Comparison of ENCODE assay signal across 8 cellular contexts in the genomic region with DNA sequence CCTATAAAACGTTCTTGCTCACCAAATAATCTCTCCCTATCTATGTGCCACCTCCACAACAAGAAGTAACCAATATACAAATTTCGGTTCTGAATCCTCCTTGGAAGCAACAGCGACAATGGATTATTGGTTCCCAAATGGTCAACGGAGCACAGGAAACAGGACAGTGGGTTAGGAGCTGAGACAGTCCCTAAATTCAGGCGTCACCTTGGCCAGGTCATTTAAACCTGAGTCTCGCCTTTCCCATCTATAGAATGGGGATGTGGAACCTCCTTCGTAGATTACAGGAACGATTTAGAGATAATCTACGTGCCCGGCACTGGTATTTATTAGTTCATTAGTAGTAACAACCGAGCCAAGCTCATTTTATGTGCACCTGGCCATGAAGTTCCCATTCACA. TPM values are rescaled to one million over a fixed set of nuclear protein-coding genes. Genes with fewer than 3 reads are reported as not detected.
DNase-seq lines count a peak whose midpoint lies in the region; ATAC-seq and TF ChIP-seq lines count a peak whose summit lies in the region.

No MANE protein-coding gene starts in this region.

- H3K27ac Mint-ChIP-seq in CD4-positive, CD25-positive, alpha-beta regulatory T cell = peak overlapping the region in 2 of 3 donors; percentile 38 to 62
- peak overlapping the region in 2 of 3 experiments; percentile 44 to 55 for H3K27ac Mint-ChIP-seq in nephron

- H3K36me3 Mint-ChIP-seq in CD4-positive, CD25-positive, alpha-beta regulatory T cell = peaks cover 5% of the 10 kb centered on the region
- no peaks in the 10 kb centered on the region for H3K36me3 Mint-ChIP-seq in nephron (ENCODE audit: low read depth)

- no peak overlapping the region for H3K9ac ChIP-seq in duodenal mucosa (ENCODE audit: low read depth in 1 of 2, low read length in 2 of 2)

- H3K4me1 ChIP-seq in CD4-positive, CD25-positive, alpha-beta regulatory T cell (ENCODE audit: control insufficient read depth, insufficient read depth, low read length, poor library complexity, severe bottlenecking) = peaks cover 16% of the 10 kb centered on the region
- peaks cover 17 to 34% of the 10 kb centered on the region in 2 donors for H3K4me1 ChIP-seq in duodenal mucosa (ENCODE audit: control insufficient read depth in 1 of 2, insufficient read depth in 2 of 2, low read length in 2 of 2)

- no peak for TF ChIP-seq CTCF in nephron (IDR thresholded peaks at IDR 0.05; ENCODE audit: unreplicated experiment in 3 of 3)

- peaks cover 3% of the 10 kb centered on the region for H3K27me3 Mint-ChIP-seq in CD4-positive, CD25-positive, alpha-beta regulatory T cell
- H3K27me3 Mint-ChIP-seq in nephron (ENCODE audit: low read depth) = peaks cover 19% of the 10 kb centered on the region

- peaks cover 5 to 24% (median 12%) of the 10 kb centered on the region in 4 donors for H3K4me1 Mint-ChIP-seq in CD4-positive, CD25-positive, alpha-beta regulatory T cell
- peaks cover 27% of the 10 kb centered on the region for H3K4me1 Mint-ChIP-seq in nephron

- no peaks in the 10 kb centered on the region for H3K9me3 ChIP-seq in CD4-positive, CD25-positive, alpha-beta regulatory T cell (ENCODE audit: control insufficient read depth in 2 of 2, low read length in 2 of 2)
- H3K9me3 ChIP-seq in MG63 = no peaks in the 10 kb centered on the region
- H3K9me3 ChIP-seq in duodenal mucosa (ENCODE audit: control insufficient read depth in 1 of 2, low read length in 2 of 2) = no peaks in the 10 kb centered on the region

- H3K4me3 ChIP-seq in CD4-positive, CD25-positive, alpha-beta regulatory T cell (ENCODE audit: low read depth, low read length) = peak overlapping the region; percentile 20
- H3K4me3 ChIP-seq in MG63 (peak overlapping the region; percentile 93), duodenal mucosa (ENCODE audit: low read depth in 1 of 2, low read length in 2 of 2) (peak overlapping the region; percentile 75 to 76)

- peaks cover 2% of the 10 kb centered on the region for H3K27me3 ChIP-seq in CD4-positive, CD25-positive, alpha-beta regulatory T cell (ENCODE audit: control insufficient read depth, insufficient read depth, low read length)
- H3K27me3 ChIP-seq in MG63 (no peaks in the 10 kb centered on the region), duodenal mucosa (ENCODE audit: control insufficient read depth in 1 of 2, insufficient read depth in 2 of 2, low read length in 2 of 2) (no peaks in the 10 kb centered on the region)

- H3K27ac ChIP-seq in CD4-positive, CD25-positive, alpha-beta regulatory T cell (ENCODE audit: insufficient read depth, low read length, poor library complexity, severe bottlenecking) = no peak overlapping the region
- H3K27ac ChIP-seq in duodenal mucosa (ENCODE audit: low read depth, low read length) = no peak overlapping the region

- H3K36me3 ChIP-seq in CD4-positive, CD25-positive, alpha-beta regulatory T cell (ENCODE audit: control insufficient read depth, insufficient read depth, low read length) = no peaks in the 10 kb centered on the region
- peaks cover 12% of the 10 kb centered on the region; the same call in 1 of the 2 replicates for H3K36me3 ChIP-seq in MG63
- H3K36me3 ChIP-seq in duodenal mucosa (ENCODE audit: control insufficient read depth in 1 of 2, insufficient read depth in 2 of 2, low read length in 2 of 2) = no peaks in the 10 kb centered on the region

- no peaks in the 10 kb centered on the region for H3K9me3 Mint-ChIP-seq in CD4-positive, CD25-positive, alpha-beta regulatory T cell
- no peaks in the 10 kb centered on the region for H3K9me3 Mint-ChIP-seq in nephron

- no peak for DNase-seq in CD4-positive, CD25-positive, alpha-beta regulatory T cell
- no peak for DNase-seq in MG63
- DNase-seq in retina = no peak
- no peak for DNase-seq in NCI-H524 (lab: John Stamatoyannopoulos, UW)

- H3K4me3 Mint-ChIP-seq in CD4-positive, CD25-positive, alpha-beta regulatory T cell = peak overlapping the region; percentile 82 to 92 (median 90)
- H3K4me3 Mint-ChIP-seq in nephron = peak overlapping the region; percentile 89 to 97 (median 89)

- ATAC-seq in CD4-positive, CD25-positive, alpha-beta regulatory T cell (ENCODE audit: low read depth in 2 of 2) = no peak
- ATAC-seq in HG03135 (IDR thresholded peaks at IDR 0.05; ENCODE audit: unreplicated experiment) (no peak), GM21515 (IDR thresholded peaks at IDR 0.05; ENCODE audit: unreplicated experiment) (no peak)

RNA-seq across cellular contexts. Expression of a gene that starts 1.1 kb away (rescaled TPM):
- total RNA-seq in CD4-positive, CD25-positive, alpha-beta regulatory T cell = 4.7 TPM
- polyA plus RNA-seq in CD4-positive, CD25-positive, alpha-beta regulatory T cell = 1 to 10 TPM in 1 of 4 donors, under 1 TPM in 3; 0.08 to 1.1 (median 0.49) TPM
- total RNA-seq in MG63 (2014; rRNA removed; shearing (Covaris generic); ENCODE audit: low replicate concordance) = 10.9 and 11.8 TPM in 2 replicates

Comparison
In these comparisons a context has a peak if more than half of its experiments do, and no peak if none do; other contexts are left out.
1. H3K4me3 ChIP-seq: peak in every context shown above with its lines; median percentile 93 in MG63; 76 in duodenal mucosa; 20 in CD4-positive, CD25-positive, alpha-beta regulatory T cell.